22 cellular contexts compared by ENCODE assay signal in the genomic region with DNA sequence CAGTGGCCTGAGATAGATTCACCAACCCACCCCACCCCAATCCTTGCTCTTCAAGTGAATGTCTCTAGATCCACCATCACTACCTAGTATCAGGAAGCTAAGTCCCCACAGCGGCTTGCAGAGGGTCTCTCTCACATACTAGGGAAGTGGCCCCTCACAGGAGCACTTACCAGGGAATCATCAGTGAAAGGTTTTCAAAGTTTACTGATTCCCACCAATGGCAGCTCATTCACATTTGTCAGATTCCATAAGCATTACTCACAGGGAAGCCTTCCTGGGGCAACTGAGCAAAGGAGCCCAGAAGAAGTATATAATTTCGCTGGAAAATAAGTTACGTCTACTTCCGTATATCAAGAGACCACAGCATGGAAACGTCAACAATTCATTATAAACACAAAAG.
DNase-seq lines count a peak whose midpoint lies in the region; ATAC-seq, FAIRE-seq and TF ChIP-seq lines count a peak whose summit lies in the region.
"Had no signal": no experiment of that assay in that cellular context is flagged by ENCODE, and none has a peak within 500 bp of the region (broad histone marks: within the 10 kb centered on the region; RNA-seq: fewer than 3 reads in every experiment).

No MANE protein-coding gene starts in this region.

- peaks cover 2% of the 10 kb centered on the region for H3K4me1 Mint-ChIP-seq in activated naive CD4-positive, alpha-beta T cell treated with anti-CD3 and anti-CD28 coated beads for 36 hours (ENCODE audit: low read depth)

- H3K4me1 ChIP-seq in sigmoid colon (no peaks in the 10 kb centered on the region), upper lobe of left lung (no peaks in the 10 kb centered on the region)
- H3K4me1 ChIP-seq: heart left ventricle, prostate gland, thyroid gland had no signal

- TF ChIP-seq POLR2A in H54 (IDR thresholded peaks at IDR 0.05; ENCODE audit: low read depth, low read length), result no peak
- TF ChIP-seq POLR2A in sigmoid colon (IDR thresholded peaks at IDR 0.05), result no peak
- TF ChIP-seq POLR2A in upper lobe of left lung (IDR thresholded peaks at IDR 0.05), result no peak

- no peaks in the 10 kb centered on the region for H3K27me3 ChIP-seq in sigmoid colon
- H3K27me3 ChIP-seq in upper lobe of left lung, result no peaks in the 10 kb centered on the region
- H3K27me3 ChIP-seq: thyroid gland had no signal

- 85 to 91% methylated on average over 5 of the region's 5 CpGs for WGBS in sigmoid colon, 2 donors
- 64 to 72% methylated on average over 5 of the region's 5 CpGs for WGBS in upper lobe of left lung, 2 donors

- H3K4me3 ChIP-seq in sigmoid colon (no peak overlapping the region), upper lobe of left lung (no peak overlapping the region)
- H3K4me3 ChIP-seq: heart left ventricle, prostate gland, thyroid gland had no signal

- H3K9me3 ChIP-seq in sigmoid colon (no peaks in the 10 kb centered on the region), upper lobe of left lung (no peaks in the 10 kb centered on the region)
- H3K9me3 ChIP-seq: heart left ventricle, prostate gland, thyroid gland had no signal

- H3K36me3 Mint-ChIP-seq in activated naive CD4-positive, alpha-beta T cell treated with anti-CD3 and anti-CD28 coated beads for 36 hours (ENCODE audit: low read depth), result no peaks in the 10 kb centered on the region

- TF ChIP-seq CTCF in sigmoid colon (IDR thresholded peaks at IDR 0.05) (no peak), upper lobe of left lung (IDR thresholded peaks at IDR 0.05) (no peak)

- peaks cover 14% of the 10 kb centered on the region for H3K27me3 Mint-ChIP-seq in activated naive CD4-positive, alpha-beta T cell treated with anti-CD3 and anti-CD28 coated beads for 36 hours (ENCODE audit: low read depth)

- no peak overlapping the region for H3K27ac Mint-ChIP-seq in activated naive CD4-positive, alpha-beta T cell treated with anti-CD3 and anti-CD28 coated beads for 36 hours
- H3K27ac Mint-ChIP-seq: naive thymus-derived CD4-positive, alpha-beta T cell had no signal

- ATAC-seq in SK-N-SH treated with all-trans-retinoic acid at 6 μM for 48 hours (peak; percentile 19), upper lobe of left lung (ENCODE audit: low FRiP score in 2 of 2) (no peak)
- ATAC-seq: heart left ventricle; left lobe of liver; naive thymus-derived CD4-positive, alpha-beta T cell had no signal

- CTCF ChIA-PET in activated naive CD4-positive, alpha-beta T cell treated with anti-CD3 and anti-CD28 coated beads for 36 hours (lab: Charles Lee), result no interaction called here

- no peak overlapping the region for H3K27ac ChIP-seq in sigmoid colon
- H3K27ac ChIP-seq in upper lobe of left lung, result no peak overlapping the region
- H3K27ac ChIP-seq: heart left ventricle, prostate gland, thyroid gland had no signal

- intact Hi-C loops in activated naive CD4-positive, alpha-beta T cell treated with anti-CD3 and anti-CD28 coated beads for 36 hours (cut with micrococcal nuclease), result no loop called here
- intact Hi-C loops in sigmoid colon (cut with DNase I), result no loop called here

- DNase-seq in A172 (ENCODE audit: low spot score), result peak; percentile 84
- DNase-seq in H54 (ENCODE audit: insufficient read length, low spot score), result peak; percentile 62
- peak; percentile 76 for DNase-seq in glomerular visceral epithelial cell (ENCODE audit: extremely low spot score)
- no peak for DNase-seq in activated naive CD4-positive, alpha-beta T cell treated with anti-CD3 and anti-CD28 coated beads for 36 hours
- DNase-seq in sigmoid colon, result no peak
- DNase-seq in upper lobe of left lung, result no peak
- DNase-seq in amygdala (lab: John Stamatoyannopoulos, UW), result no peak
- DNase-seq: 8988T; activated CD4-positive, CD25-positive, alpha-beta regulatory T cell treated with anti-CD3 and anti-CD28 coated beads, Interleukin-2, amount 50 U/mL, for 72 hours; activated naive CD4-positive, alpha-beta T cell treated with anti-CD3 and anti-CD28 coated beads, Interleukin-2, amount 50 U/mL, for 16 hours; cerebellar nuclear complex; GOT3; heart left ventricle; KG1; naive thymus-derived CD4-positive, alpha-beta T cell; NCI-H1436 treated with DMSO at 0.1 percent for 48 hours; NCI-H446 treated with DMSO at 0.1 percent for 48 hours; T-helper 1 cell; thyroid gland had no signal

- H3K9me3 Mint-ChIP-seq in activated naive CD4-positive, alpha-beta T cell treated with anti-CD3 and anti-CD28 coated beads for 36 hours, result no peaks in the 10 kb centered on the region

- no peak for FAIRE-seq in H54 (lab: Jason Lieb, UNC)

- TF ChIP-seq EP300 in sigmoid colon (IDR thresholded peaks at IDR 0.05), result no peak
- no peak for TF ChIP-seq EP300 in upper lobe of left lung (IDR thresholded peaks at IDR 0.05)

- peaks cover 0 to 10% (median 0%) of the 10 kb centered on the region in 4 donors for H3K36me3 ChIP-seq in sigmoid colon
- H3K36me3 ChIP-seq in upper lobe of left lung, result no peaks in the 10 kb centered on the region
- H3K36me3 ChIP-seq: heart left ventricle, prostate gland, thyroid gland had no signal

- H3K4me3 Mint-ChIP-seq in activated naive CD4-positive, alpha-beta T cell treated with anti-CD3 and anti-CD28 coated beads for 36 hours, result no peak overlapping the region

TF ChIP-seq in SK-N-SH treated with all-trans-retinoic acid at 6 μM for 48 hours, 23 proteins besides CTCF, POLR2A, EP300 and RAD21:
- TF ChIP-seq PPARA (CRISPR knock-in tag; IDR thresholded peaks at IDR 0.05; ENCODE audit: borderline replicate concordance) (no peak), RARB (CRISPR knock-in tag; IDR thresholded peaks at IDR 0.05) (no peak), TSHZ2 (CRISPR knock-in tag; IDR thresholded peaks at IDR 0.05) (no peak), TOX (CRISPR knock-in tag; IDR thresholded peaks at IDR 0.05; ENCODE audit: borderline replicate concordance) (no peak), ARNTL (CRISPR knock-in tag; IDR thresholded peaks at IDR 0.05; ENCODE audit: borderline replicate concordance, low read depth) (no peak), ZFP3 (CRISPR knock-in tag; IDR thresholded peaks at IDR 0.05) (no peak), TCF4 (CRISPR knock-in tag; IDR thresholded peaks at IDR 0.05; ENCODE audit: borderline replicate concordance) (no peak), PATZ1 (CRISPR knock-in tag; IDR thresholded peaks at IDR 0.05; ENCODE audit: borderline replicate concordance) (no peak), ZNF565 (CRISPR knock-in tag; conservative IDR thresholded peaks at IDR 0.05; ENCODE audit: low read depth) (no peak), GLIS3 (CRISPR knock-in tag; IDR thresholded peaks at IDR 0.05) (no peak), CSDC2 (CRISPR knock-in tag; IDR thresholded peaks at IDR 0.05) (no peak), ISL1 (CRISPR knock-in tag; IDR thresholded peaks at IDR 0.05) (no peak), ZNF8 (CRISPR knock-in tag; IDR thresholded peaks at IDR 0.05) (no peak), ESRRG (CRISPR knock-in tag; IDR thresholded peaks at IDR 0.05) (no peak), ZC3H10 (CRISPR knock-in tag; IDR thresholded peaks at IDR 0.05) (no peak), OSR1 (CRISPR knock-in tag; IDR thresholded peaks at IDR 0.05) (no peak)

Comparison
In these comparisons a context has a peak if more than half of its experiments do, and no peak if none do; other contexts are left out.
1. DNase-seq: peak in A172 (single experiment), H54 (single experiment) and glomerular visceral epithelial cell (single experiment); none in activated naive CD4-positive, alpha-beta T cell treated with anti-CD3 and anti-CD28 coated beads for 36 hours (single experiment), sigmoid colon (single experiment), upper lobe of left lung (0 of 2) and amygdala (0 of 56).